1 cellular context compared by ENCODE assay signal in the genomic region with DNA sequence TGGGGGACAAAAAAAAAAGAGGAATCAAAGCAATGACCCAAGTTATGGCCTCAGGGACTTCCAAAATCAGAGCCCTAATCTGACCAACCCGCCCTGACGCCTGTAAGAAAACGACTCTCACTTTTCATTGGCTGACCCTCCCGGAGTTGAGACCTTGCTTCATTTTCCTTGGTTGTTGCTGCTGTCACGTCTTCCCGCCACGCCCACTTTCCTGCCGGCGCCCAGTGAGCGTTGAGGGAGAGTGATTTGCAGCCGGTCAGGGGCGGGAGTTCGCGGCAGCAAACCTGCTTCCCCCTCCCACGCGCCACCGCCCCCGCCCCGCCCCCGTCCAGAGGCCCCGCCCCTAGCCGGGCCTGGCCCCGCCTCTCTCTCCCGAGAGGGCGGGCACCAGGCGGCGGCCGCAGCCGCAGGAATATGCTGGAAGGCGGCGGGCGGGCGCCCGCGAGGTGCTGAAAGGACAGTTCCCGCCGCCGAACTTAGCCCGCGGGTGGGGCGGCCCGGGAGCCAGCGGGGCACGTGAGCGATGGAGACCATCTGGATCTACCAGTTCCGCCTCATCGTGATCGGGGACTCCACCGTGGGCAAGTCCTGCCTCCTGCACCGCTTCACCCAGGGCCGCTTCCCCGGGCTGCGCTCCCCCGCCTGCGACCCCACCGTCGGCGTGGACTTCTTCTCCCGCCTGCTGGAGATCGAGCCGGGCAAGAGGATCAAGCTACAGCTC.
TF ChIP-seq lines count a peak whose summit lies in the region.

A gene with protein sequence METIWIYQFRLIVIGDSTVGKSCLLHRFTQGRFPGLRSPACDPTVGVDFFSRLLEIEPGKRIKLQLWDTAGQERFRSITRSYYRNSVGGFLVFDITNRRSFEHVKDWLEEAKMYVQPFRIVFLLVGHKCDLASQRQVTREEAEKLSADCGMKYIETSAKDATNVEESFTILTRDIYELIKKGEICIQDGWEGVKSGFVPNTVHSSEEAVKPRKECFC (plus strand): TSS at position 403 of the 721 bp plus-strand sequence. CDS start 121 bp downstream, at position 524.

TF ChIP-seq in K562, 482 proteins besides CTCF, POLR2A, EP300 and RAD21 (continued from another document and continues in another):
- TF ChIP-seq, protein P1, sequence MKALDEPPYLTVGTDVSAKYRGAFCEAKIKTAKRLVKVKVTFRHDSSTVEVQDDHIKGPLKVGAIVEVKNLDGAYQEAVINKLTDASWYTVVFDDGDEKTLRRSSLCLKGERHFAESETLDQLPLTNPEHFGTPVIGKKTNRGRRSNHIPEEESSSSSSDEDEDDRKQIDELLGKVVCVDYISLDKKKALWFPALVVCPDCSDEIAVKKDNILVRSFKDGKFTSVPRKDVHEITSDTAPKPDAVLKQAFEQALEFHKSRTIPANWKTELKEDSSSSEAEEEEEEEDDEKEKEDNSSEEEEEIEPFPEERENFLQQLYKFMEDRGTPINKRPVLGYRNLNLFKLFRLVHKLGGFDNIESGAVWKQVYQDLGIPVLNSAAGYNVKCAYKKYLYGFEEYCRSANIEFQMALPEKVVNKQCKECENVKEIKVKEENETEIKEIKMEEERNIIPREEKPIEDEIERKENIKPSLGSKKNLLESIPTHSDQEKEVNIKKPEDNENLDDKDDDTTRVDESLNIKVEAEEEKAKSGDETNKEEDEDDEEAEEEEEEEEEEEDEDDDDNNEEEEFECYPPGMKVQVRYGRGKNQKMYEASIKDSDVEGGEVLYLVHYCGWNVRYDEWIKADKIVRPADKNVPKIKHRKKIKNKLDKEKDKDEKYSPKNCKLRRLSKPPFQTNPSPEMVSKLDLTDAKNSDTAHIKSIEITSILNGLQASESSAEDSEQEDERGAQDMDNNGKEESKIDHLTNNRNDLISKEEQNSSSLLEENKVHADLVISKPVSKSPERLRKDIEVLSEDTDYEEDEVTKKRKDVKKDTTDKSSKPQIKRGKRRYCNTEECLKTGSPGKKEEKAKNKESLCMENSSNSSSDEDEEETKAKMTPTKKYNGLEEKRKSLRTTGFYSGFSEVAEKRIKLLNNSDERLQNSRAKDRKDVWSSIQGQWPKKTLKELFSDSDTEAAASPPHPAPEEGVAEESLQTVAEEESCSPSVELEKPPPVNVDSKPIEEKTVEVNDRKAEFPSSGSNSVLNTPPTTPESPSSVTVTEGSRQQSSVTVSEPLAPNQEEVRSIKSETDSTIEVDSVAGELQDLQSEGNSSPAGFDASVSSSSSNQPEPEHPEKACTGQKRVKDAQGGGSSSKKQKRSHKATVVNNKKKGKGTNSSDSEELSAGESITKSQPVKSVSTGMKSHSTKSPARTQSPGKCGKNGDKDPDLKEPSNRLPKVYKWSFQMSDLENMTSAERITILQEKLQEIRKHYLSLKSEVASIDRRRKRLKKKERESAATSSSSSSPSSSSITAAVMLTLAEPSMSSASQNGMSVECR (CRISPR knock-in tag; IDR thresholded peaks at IDR 0.05): 0 out of 2 replicates have a peak, but pooled peaks have one; percentile 39
- TF ChIP-seq TCFL5 (CRISPR knock-in tag; conservative IDR thresholded peaks at IDR 0.05) (no peak), CHD2 (IDR thresholded peaks at IDR 0.05; ENCODE audit: low read depth, low read length) (peak; percentile 85), YY1 (IDR thresholded peaks at IDR 0.05; ENCODE audit: borderline replicate concordance in 1 of 3, control insufficient read depth in 1 of 3, extremely low read depth in 1 of 3, insufficient read depth in 3 of 3, insufficient read length in 1 of 3, insufficient replicate concordance in 2 of 3, low read depth in 1 of 3, low read length in 2 of 3) (peak in 1 of 3 experiments; percentile 23), RBM25 (IDR thresholded peaks at IDR 0.05; ENCODE audit: low read depth, low read length, severe bottlenecking) (peak; percentile 92), CBX3 (IDR thresholded peaks at IDR 0.05; ENCODE audit: borderline replicate concordance in 1 of 2, low read length in 2 of 2) (peak in 1 of 2 experiments; percentile 40; a peak in 1 of 3 replicates), ZNF717 (CRISPR knock-in tag; IDR thresholded peaks at IDR 0.05) (no peak), RBM22 (IDR thresholded peaks at IDR 0.05; ENCODE audit: low read depth, low read length, poor library complexity, severe bottlenecking) (no peak), ZNF445 (CRISPR knock-in tag; IDR thresholded peaks at IDR 0.05; ENCODE audit: low read depth) (no peak), EZH2 (IDR thresholded peaks at IDR 0.05; ENCODE audit: borderline replicate concordance, low read depth, low read length) (no peak), NR2C2 (CRISPR knock-in tag; IDR thresholded peaks at IDR 0.05) (no peak), NR2C2 (tag; IDR thresholded peaks at IDR 0.05) (peak; percentile 72; the same call in 1 of the 2 replicates), HDAC2 (IDR thresholded peaks at IDR 0.05) (peak; percentile 76; the same call in 1 of the 2 replicates), ATF1 (CRISPR knock-in tag; IDR thresholded peaks at IDR 0.05) (no peak), ATF1 (tag; IDR thresholded peaks at IDR 0.05) (peak; percentile 53; the same call in 1 of the 2 replicates), EGR1 (conservative IDR thresholded peaks at IDR 0.05) (peak; percentile 90), KDM1A (IDR thresholded peaks at IDR 0.05) (peak; percentile 90), SP2 (IDR thresholded peaks at IDR 0.05; ENCODE audit: extremely low read depth, low read depth, low read length, poor library complexity, severe bottlenecking) (peak; percentile 90), NRF1 (conservative IDR thresholded peaks at IDR 0.05 in 1 of 2, IDR thresholded peaks at IDR 0.05 in 1 of 2) (peak in 1 of 2 experiments; percentile 40; a peak in 2 of 4 replicates), ZNF12 (CRISPR knock-in tag; IDR thresholded peaks at IDR 0.05) (peak; percentile 43; the same call in 1 of the 2 replicates), HMGN3 (IDR thresholded peaks at IDR 0.05; ENCODE audit: borderline replicate concordance, extremely low read depth, insufficient read length, low read depth, low read length) (no peak), KLF13 (tag; IDR thresholded peaks at IDR 0.05; ENCODE audit: borderline replicate concordance, low read depth) (no peak), NFYB (IDR thresholded peaks at IDR 0.05; ENCODE audit: extremely low read depth, insufficient read length) (peak; percentile 96), HDAC1 (IDR thresholded peaks at IDR 0.05) (peak in 1 of 2 experiments; percentile 50; a peak in 1 of 4 replicates)
- TF ChIP-seq, protein P2, sequence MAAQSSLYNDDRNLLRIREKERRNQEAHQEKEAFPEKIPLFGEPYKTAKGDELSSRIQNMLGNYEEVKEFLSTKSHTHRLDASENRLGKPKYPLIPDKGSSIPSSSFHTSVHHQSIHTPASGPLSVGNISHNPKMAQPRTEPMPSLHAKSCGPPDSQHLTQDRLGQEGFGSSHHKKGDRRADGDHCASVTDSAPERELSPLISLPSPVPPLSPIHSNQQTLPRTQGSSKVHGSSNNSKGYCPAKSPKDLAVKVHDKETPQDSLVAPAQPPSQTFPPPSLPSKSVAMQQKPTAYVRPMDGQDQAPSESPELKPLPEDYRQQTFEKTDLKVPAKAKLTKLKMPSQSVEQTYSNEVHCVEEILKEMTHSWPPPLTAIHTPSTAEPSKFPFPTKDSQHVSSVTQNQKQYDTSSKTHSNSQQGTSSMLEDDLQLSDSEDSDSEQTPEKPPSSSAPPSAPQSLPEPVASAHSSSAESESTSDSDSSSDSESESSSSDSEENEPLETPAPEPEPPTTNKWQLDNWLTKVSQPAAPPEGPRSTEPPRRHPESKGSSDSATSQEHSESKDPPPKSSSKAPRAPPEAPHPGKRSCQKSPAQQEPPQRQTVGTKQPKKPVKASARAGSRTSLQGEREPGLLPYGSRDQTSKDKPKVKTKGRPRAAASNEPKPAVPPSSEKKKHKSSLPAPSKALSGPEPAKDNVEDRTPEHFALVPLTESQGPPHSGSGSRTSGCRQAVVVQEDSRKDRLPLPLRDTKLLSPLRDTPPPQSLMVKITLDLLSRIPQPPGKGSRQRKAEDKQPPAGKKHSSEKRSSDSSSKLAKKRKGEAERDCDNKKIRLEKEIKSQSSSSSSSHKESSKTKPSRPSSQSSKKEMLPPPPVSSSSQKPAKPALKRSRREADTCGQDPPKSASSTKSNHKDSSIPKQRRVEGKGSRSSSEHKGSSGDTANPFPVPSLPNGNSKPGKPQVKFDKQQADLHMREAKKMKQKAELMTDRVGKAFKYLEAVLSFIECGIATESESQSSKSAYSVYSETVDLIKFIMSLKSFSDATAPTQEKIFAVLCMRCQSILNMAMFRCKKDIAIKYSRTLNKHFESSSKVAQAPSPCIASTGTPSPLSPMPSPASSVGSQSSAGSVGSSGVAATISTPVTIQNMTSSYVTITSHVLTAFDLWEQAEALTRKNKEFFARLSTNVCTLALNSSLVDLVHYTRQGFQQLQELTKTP (IDR thresholded peaks at IDR 0.05; ENCODE audit: low read depth in 1 of 2, partially characterized antibody in 2 of 2): peak in 1 of 2 experiments; percentile 33
- TF ChIP-seq, protein P3, sequence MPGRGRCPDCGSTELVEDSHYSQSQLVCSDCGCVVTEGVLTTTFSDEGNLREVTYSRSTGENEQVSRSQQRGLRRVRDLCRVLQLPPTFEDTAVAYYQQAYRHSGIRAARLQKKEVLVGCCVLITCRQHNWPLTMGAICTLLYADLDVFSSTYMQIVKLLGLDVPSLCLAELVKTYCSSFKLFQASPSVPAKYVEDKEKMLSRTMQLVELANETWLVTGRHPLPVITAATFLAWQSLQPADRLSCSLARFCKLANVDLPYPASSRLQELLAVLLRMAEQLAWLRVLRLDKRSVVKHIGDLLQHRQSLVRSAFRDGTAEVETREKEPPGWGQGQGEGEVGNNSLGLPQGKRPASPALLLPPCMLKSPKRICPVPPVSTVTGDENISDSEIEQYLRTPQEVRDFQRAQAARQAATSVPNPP (IDR thresholded peaks at IDR 0.05; ENCODE audit: borderline replicate concordance, insufficient read depth, insufficient read length): no peak
- TF ChIP-seq, protein P4, sequence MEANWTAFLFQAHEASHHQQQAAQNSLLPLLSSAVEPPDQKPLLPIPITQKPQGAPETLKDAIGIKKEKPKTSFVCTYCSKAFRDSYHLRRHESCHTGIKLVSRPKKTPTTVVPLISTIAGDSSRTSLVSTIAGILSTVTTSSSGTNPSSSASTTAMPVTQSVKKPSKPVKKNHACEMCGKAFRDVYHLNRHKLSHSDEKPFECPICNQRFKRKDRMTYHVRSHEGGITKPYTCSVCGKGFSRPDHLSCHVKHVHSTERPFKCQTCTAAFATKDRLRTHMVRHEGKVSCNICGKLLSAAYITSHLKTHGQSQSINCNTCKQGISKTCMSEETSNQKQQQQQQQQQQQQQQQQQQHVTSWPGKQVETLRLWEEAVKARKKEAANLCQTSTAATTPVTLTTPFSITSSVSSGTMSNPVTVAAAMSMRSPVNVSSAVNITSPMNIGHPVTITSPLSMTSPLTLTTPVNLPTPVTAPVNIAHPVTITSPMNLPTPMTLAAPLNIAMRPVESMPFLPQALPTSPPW (CRISPR knock-in tag; IDR thresholded peaks at IDR 0.05): peak; percentile 94
- TF ChIP-seq, protein P5, sequence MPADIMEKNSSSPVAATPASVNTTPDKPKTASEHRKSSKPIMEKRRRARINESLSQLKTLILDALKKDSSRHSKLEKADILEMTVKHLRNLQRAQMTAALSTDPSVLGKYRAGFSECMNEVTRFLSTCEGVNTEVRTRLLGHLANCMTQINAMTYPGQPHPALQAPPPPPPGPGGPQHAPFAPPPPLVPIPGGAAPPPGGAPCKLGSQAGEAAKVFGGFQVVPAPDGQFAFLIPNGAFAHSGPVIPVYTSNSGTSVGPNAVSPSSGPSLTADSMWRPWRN (IDR thresholded peaks at IDR 0.05; ENCODE audit: low read depth): peak; percentile 29; the same call in 1 of the 2 replicates
- TF ChIP-seq, protein P6, sequence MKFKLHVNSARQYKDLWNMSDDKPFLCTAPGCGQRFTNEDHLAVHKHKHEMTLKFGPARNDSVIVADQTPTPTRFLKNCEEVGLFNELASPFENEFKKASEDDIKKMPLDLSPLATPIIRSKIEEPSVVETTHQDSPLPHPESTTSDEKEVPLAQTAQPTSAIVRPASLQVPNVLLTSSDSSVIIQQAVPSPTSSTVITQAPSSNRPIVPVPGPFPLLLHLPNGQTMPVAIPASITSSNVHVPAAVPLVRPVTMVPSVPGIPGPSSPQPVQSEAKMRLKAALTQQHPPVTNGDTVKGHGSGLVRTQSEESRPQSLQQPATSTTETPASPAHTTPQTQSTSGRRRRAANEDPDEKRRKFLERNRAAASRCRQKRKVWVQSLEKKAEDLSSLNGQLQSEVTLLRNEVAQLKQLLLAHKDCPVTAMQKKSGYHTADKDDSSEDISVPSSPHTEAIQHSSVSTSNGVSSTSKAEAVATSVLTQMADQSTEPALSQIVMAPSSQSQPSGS (CRISPR knock-in tag; IDR thresholded peaks at IDR 0.05): no peak
- TF ChIP-seq, protein P7, sequence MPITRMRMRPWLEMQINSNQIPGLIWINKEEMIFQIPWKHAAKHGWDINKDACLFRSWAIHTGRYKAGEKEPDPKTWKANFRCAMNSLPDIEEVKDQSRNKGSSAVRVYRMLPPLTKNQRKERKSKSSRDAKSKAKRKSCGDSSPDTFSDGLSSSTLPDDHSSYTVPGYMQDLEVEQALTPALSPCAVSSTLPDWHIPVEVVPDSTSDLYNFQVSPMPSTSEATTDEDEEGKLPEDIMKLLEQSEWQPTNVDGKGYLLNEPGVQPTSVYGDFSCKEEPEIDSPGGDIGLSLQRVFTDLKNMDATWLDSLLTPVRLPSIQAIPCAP (CRISPR knock-in tag; IDR thresholded peaks at IDR 0.05; ENCODE audit: borderline replicate concordance): no peak
- TF ChIP-seq, protein P8, sequence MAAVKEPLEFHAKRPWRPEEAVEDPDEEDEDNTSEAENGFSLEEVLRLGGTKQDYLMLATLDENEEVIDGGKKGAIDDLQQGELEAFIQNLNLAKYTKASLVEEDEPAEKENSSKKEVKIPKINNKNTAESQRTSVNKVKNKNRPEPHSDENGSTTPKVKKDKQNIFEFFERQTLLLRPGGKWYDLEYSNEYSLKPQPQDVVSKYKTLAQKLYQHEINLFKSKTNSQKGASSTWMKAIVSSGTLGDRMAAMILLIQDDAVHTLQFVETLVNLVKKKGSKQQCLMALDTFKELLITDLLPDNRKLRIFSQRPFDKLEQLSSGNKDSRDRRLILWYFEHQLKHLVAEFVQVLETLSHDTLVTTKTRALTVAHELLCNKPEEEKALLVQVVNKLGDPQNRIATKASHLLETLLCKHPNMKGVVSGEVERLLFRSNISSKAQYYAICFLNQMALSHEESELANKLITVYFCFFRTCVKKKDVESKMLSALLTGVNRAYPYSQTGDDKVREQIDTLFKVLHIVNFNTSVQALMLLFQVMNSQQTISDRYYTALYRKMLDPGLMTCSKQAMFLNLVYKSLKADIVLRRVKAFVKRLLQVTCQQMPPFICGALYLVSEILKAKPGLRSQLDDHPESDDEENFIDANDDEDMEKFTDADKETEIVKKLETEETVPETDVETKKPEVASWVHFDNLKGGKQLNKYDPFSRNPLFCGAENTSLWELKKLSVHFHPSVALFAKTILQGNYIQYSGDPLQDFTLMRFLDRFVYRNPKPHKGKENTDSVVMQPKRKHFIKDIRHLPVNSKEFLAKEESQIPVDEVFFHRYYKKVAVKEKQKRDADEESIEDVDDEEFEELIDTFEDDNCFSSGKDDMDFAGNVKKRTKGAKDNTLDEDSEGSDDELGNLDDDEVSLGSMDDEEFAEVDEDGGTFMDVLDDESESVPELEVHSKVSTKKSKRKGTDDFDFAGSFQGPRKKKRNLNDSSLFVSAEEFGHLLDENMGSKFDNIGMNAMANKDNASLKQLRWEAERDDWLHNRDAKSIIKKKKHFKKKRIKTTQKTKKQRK (IDR thresholded peaks at IDR 0.05; ENCODE audit: borderline replicate concordance, low read depth, low read length): peak; percentile 92
- TF ChIP-seq, protein P9, sequence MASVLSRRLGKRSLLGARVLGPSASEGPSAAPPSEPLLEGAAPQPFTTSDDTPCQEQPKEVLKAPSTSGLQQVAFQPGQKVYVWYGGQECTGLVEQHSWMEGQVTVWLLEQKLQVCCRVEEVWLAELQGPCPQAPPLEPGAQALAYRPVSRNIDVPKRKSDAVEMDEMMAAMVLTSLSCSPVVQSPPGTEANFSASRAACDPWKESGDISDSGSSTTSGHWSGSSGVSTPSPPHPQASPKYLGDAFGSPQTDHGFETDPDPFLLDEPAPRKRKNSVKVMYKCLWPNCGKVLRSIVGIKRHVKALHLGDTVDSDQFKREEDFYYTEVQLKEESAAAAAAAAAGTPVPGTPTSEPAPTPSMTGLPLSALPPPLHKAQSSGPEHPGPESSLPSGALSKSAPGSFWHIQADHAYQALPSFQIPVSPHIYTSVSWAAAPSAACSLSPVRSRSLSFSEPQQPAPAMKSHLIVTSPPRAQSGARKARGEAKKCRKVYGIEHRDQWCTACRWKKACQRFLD (CRISPR knock-in tag; IDR thresholded peaks at IDR 0.05): peak; percentile 81
